ENCODE assay signal across 8 cellular contexts in the genomic region with DNA sequence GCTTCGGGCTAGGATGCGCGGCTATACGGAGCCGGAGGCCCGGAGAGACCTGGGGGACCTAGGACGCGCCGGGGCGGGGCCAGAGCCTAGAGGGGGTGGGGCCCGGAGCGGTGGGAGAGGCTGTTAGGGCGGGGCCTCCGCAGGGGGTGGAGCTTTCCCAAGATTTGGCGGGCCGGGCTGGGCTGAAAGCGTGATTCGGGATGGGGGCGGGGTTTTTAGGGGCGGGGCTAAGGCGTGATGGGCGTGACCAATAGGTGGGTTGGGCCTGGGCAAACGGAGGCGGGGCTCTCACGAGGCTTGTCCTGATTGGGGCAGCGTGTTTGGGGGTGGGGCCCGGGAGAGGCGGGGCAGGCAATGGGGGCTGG. TPM values are rescaled to one million over a fixed set of nuclear protein-coding genes. Genes with fewer than 3 reads are reported as not detected.
DNase-seq lines count a peak whose midpoint lies in the region; ATAC-seq and TF ChIP-seq lines count a peak whose summit lies in the region.

No MANE protein-coding gene starts in this region.

- no peaks in the 10 kb centered on the region for H3K9me2 ChIP-seq in GM23248 (ENCODE audit: insufficient read depth)

- H3K36me3 ChIP-seq in DND-41 (ENCODE audit: insufficient read depth, low read length) (peaks cover 12% of the 10 kb centered on the region), GM23248 (ENCODE audit: low read depth) (no peaks in the 10 kb centered on the region)

- peaks cover 20% of the 10 kb centered on the region for H3F3A ChIP-seq in GM23248 (ENCODE audit: insufficient read depth)

- H3K4me1 Mint-ChIP-seq in natural killer cell treated with Interleukin-12 subunit alpha and Interleukin-12 subunit beta and Interleukin-15 and Interleukin-18, amount 100 ng/mL, for 72 hours (ENCODE audit: low read depth in 2 of 2), result peaks cover 5 to 19% of the 10 kb centered on the region in 2 donors

- H2AFZ ChIP-seq in DND-41 (ENCODE audit: low read depth, low read length) (peak overlapping the region; percentile 72), GM23248 (peak overlapping the region; percentile 66)

- no peaks in the 10 kb centered on the region for H3K9me3 ChIP-seq in DND-41 (ENCODE audit: insufficient read depth, low read length, severe bottlenecking)
- no peaks in the 10 kb centered on the region for H3K9me3 ChIP-seq in GM23248 (ENCODE audit: low read depth)

- H3K27me3 Mint-ChIP-seq in natural killer cell treated with Interleukin-12 subunit alpha and Interleukin-12 subunit beta and Interleukin-15 and Interleukin-18, amount 100 ng/mL, for 72 hours, result no peaks in the 10 kb centered on the region

- H3K9ac ChIP-seq in DND-41 (ENCODE audit: low read depth, low read length) (peak overlapping the region; percentile 99), GM23248 (peak overlapping the region; percentile 98)

- DNase-seq in DND-41 (peak; percentile 96), GM23248 (peak; percentile 94), Kasumi-1 (lab: John Stamatoyannopoulos, UW) (peak; percentile 85 to 88), RPMI8226 (peak; percentile 94), fibroblast of pulmonary artery (ENCODE audit: low read depth) (peak; percentile 95)
- peak; percentile 83 for DNase-seq in activated effector memory CD4-positive, alpha-beta T cell treated with Interleukin-2 at 50 U/mL for 16 hours
- DNase-seq in natural killer cell treated with Interleukin-12 subunit alpha and Interleukin-12 subunit beta and Interleukin-15 and Interleukin-18, amount 100 ng/mL, for 72 hours (ENCODE audit: low spot score), result peak; percentile 91
- peak; percentile 81 to 94 (median 90) for DNase-seq in stimulated activated naive CD4-positive, alpha-beta T cell (lab: John Stamatoyannopoulos, UW)

- H3K9me3 Mint-ChIP-seq in natural killer cell treated with Interleukin-12 subunit alpha and Interleukin-12 subunit beta and Interleukin-15 and Interleukin-18, amount 100 ng/mL, for 72 hours, result no peaks in the 10 kb centered on the region

- H3K4me3 ChIP-seq in DND-41 (ENCODE audit: low read depth in 1 of 2, low read length in 2 of 2) (peak overlapping the region; percentile 73), GM23248 (peak overlapping the region; percentile 91), fibroblast of pulmonary artery (replicated peaks; ENCODE audit: low read depth, low read length) (peak overlapping the region; percentile 68)

- H3K79me2 ChIP-seq in DND-41 (ENCODE audit: insufficient read depth, low read length), result peaks cover 59% of the 10 kb centered on the region
- peaks cover 53% of the 10 kb centered on the region for H3K79me2 ChIP-seq in GM23248 (ENCODE audit: insufficient read depth)

- H3K27me3 ChIP-seq in DND-41 (ENCODE audit: insufficient read depth, low read length, poor library complexity) (no peaks in the 10 kb centered on the region), GM23248 (replicated peaks; ENCODE audit: insufficient read depth) (no peaks in the 10 kb centered on the region)

- H3K36me3 Mint-ChIP-seq in natural killer cell treated with Interleukin-12 subunit alpha and Interleukin-12 subunit beta and Interleukin-15 and Interleukin-18, amount 100 ng/mL, for 72 hours, result no peaks in the 10 kb centered on the region

- H3K4me2 ChIP-seq in DND-41 (ENCODE audit: insufficient read depth, low read length), result peak overlapping the region; percentile 65
- peak overlapping the region; percentile 74 for H3K4me2 ChIP-seq in GM23248 (ENCODE audit: unreplicated experiment)

- 0 to 1% methylated on average over 1 to 28 of the region's 28 CpGs for WGBS in GM23248 (ENCODE audit: low coverage in 1 of 2, low lambda C conversion rate in 2 of 2, missing lambda C conversion rate in 2 of 2), 2 experiments

- peak overlapping the region; percentile 90 for H3K4me3 Mint-ChIP-seq in natural killer cell treated with Interleukin-12 subunit alpha and Interleukin-12 subunit beta and Interleukin-15 and Interleukin-18, amount 100 ng/mL, for 72 hours

- TF ChIP-seq CTCF in DND-41 (IDR thresholded peaks at IDR 0.05; ENCODE audit: borderline replicate concordance, extremely low read depth, low read length, poor library complexity, severe bottlenecking), result no peak
- no peak for TF ChIP-seq CTCF in fibroblast of pulmonary artery (IDR thresholded peaks at IDR 0.05; ENCODE audit: low read length, missing control alignments)

- peak overlapping the region; percentile 96 for H3K27ac ChIP-seq in DND-41 (ENCODE audit: low read length)
- peak overlapping the region; percentile 94 for H3K27ac ChIP-seq in GM23248

- in situ Hi-C loops in GM23248 (cut with MboI), result no loop called here

- H3K27ac Mint-ChIP-seq in natural killer cell treated with Interleukin-12 subunit alpha and Interleukin-12 subunit beta and Interleukin-15 and Interleukin-18, amount 100 ng/mL, for 72 hours, result peak overlapping the region; percentile 89 to 95

- H3K4me1 ChIP-seq in DND-41 (ENCODE audit: insufficient read depth, low read length) (peaks cover 32% of the 10 kb centered on the region), GM23248 (ENCODE audit: insufficient read depth) (peaks cover 37% of the 10 kb centered on the region)

- ATAC-seq in DND-41 (ENCODE audit: insufficient read depth, low read depth), result peak; percentile 57
- ATAC-seq in natural killer cell treated with Interleukin-12 subunit alpha and Interleukin-12 subunit beta and Interleukin-15 and Interleukin-18, amount 100 ng/mL, for 72 hours, result peak; percentile 82 to 85

- peaks cover 44% of the 10 kb centered on the region for H4K20me1 ChIP-seq in DND-41 (ENCODE audit: insufficient read depth, low read length)
- H4K20me1 ChIP-seq in GM23248 (ENCODE audit: insufficient read depth), result no peaks in the 10 kb centered on the region; the same call in 1 of the 2 replicates

RNA-seq across cellular contexts. Expression of gene RAB11B, which starts 0.4 kb away (rescaled TPM):
- 10.4 and 13.3 TPM in 2 replicates for total RNA-seq in GM23248 (2014; rRNA removed; shearing (Covaris generic))
- 84.9 and 85.9 TPM in 2 replicates for polyA plus RNA-seq in GM23248 (2016; fragmentation: Nextera tagmentation; extraction: Ambion mirVana)
- 100 to 1,000 TPM; 102 to 105 TPM for total RNA-seq in natural killer cell treated with Interleukin-12 subunit alpha and Interleukin-12 subunit beta and Interleukin-15 and Interleukin-18, amount 100 ng/mL, for 72 hours

RNA-seq across cellular contexts. Expression of gene MARCHF2, which starts 22.5 kb away (rescaled TPM):
- total RNA-seq in GM23248 (2014; rRNA removed; shearing (Covaris generic)), result 64.2 and 87.4 TPM in 2 replicates
- polyA plus RNA-seq in GM23248 (2016; fragmentation: Nextera tagmentation; extraction: Ambion mirVana), result 33.1 and 33.4 TPM in 2 replicates
- total RNA-seq in natural killer cell treated with Interleukin-12 subunit alpha and Interleukin-12 subunit beta and Interleukin-15 and Interleukin-18, amount 100 ng/mL, for 72 hours, result 10 to 100 TPM; 13.7 to 17.0 TPM

RNA-seq across cellular contexts. Expression of gene ANGPTL4, which starts 26.6 kb away (rescaled TPM):
- total RNA-seq in GM23248 (2014; rRNA removed; shearing (Covaris generic)), result 11.4 and 13.1 TPM in 2 replicates
- 37.9 and 39.9 TPM in 2 replicates for polyA plus RNA-seq in GM23248 (2016; fragmentation: Nextera tagmentation; extraction: Ambion mirVana)
- 1 to 10 TPM in 1 of 2 donors, not detected in 1; 1.8 TPM for total RNA-seq in natural killer cell treated with Interleukin-12 subunit alpha and Interleukin-12 subunit beta and Interleukin-15 and Interleukin-18, amount 100 ng/mL, for 72 hours

RNA-seq across cellular contexts. Expression of gene KANK3, which starts 47.5 kb away (rescaled TPM):
- total RNA-seq in GM23248 (2014; rRNA removed; shearing (Covaris generic)), result 0.11 and 0.63 TPM in 2 replicates
- polyA plus RNA-seq in GM23248 (2016; fragmentation: Nextera tagmentation; extraction: Ambion mirVana), result not detected in 2 replicates
- 1 to 10 TPM; 1.5 to 4.4 TPM for total RNA-seq in natural killer cell treated with Interleukin-12 subunit alpha and Interleukin-12 subunit beta and Interleukin-15 and Interleukin-18, amount 100 ng/mL, for 72 hours

RNA-seq across cellular contexts. Expression of gene HNRNPM, which starts 54.2 kb away (rescaled TPM):
- total RNA-seq in GM23248 (2014; rRNA removed; shearing (Covaris generic)), result 69.4 and 71.0 TPM in 2 replicates
- 116 and 117 TPM in 2 replicates for polyA plus RNA-seq in GM23248 (2016; fragmentation: Nextera tagmentation; extraction: Ambion mirVana)
- total RNA-seq in natural killer cell treated with Interleukin-12 subunit alpha and Interleukin-12 subunit beta and Interleukin-15 and Interleukin-18, amount 100 ng/mL, for 72 hours, result 100 to 1,000 TPM; 259 to 373 TPM

Comparison
In these comparisons a context has a peak if more than half of its experiments do, and no peak if none do; other contexts are left out.
1. Peak in every context shown above with its lines: DNase-seq, ATAC-seq, H3K4me3 ChIP-seq and H3K27ac ChIP-seq.